In genomic region chrX:14029039-14029424, GRCh38 we compare ENCODE assay signal across 8 cellular contexts. TPM values are rescaled to one million over a fixed set of nuclear protein-coding genes. Genes with fewer than 3 reads are reported as not detected.
DNase-seq lines count a peak whose midpoint lies in the region; ATAC-seq, FAIRE-seq and TF ChIP-seq lines count a peak whose summit lies in the region.

No MANE protein-coding gene starts in this region.

- DNase-seq in AG09309 (ENCODE audit: low read depth): no peak
- DNase-seq in Jurkat, Clone E6-1 (ENCODE audit: low read depth, low spot score): no peak
- no peak for DNase-seq in astrocyte of the cerebellum (ENCODE audit: low read depth)
- no peak for DNase-seq in right lobe of liver
- no peak for DNase-seq in upper lobe of right lung
- DNase-seq in urothelium cell line (ENCODE audit: low spot score): no peak

- intact Hi-C loops in right lobe of liver (cut with DNase I): no loop called here
- intact Hi-C loops in upper lobe of right lung (cut with DNase I): no loop called here

- H3K4me3 ChIP-seq in AG09309 (ENCODE audit: control insufficient read depth, low read depth, low read length) (peak overlapping the region; percentile 71), astrocyte of the cerebellum (ENCODE audit: low read depth, low read length) (peak overlapping the region; percentile 62), right lobe of liver (peak overlapping the region; percentile 65 to 75 (median 70)), upper lobe of right lung (peak overlapping the region; percentile 65)
- H3K4me3 ChIP-seq in Jurkat, Clone E6-1 (ENCODE audit: low read length): peak overlapping the region; percentile 70

- no peaks in the 10 kb centered on the region for H3K4me1 ChIP-seq in right lobe of liver
- H3K4me1 ChIP-seq in upper lobe of right lung: peaks cover 6% of the 10 kb centered on the region

- H3K27me3 ChIP-seq in right lobe of liver (no peaks in the 10 kb centered on the region), upper lobe of right lung (no peaks in the 10 kb centered on the region)

- no peak for FAIRE-seq in urothelium cell line (lab: Jason Lieb, UNC)

- no peak for TF ChIP-seq CTCF in AG09309 (IDR thresholded peaks at IDR 0.05; ENCODE audit: control insufficient read depth, insufficient read depth, low read depth, low read length, missing control alignments)
- no peak for TF ChIP-seq CTCF in astrocyte of the cerebellum (IDR thresholded peaks at IDR 0.05; ENCODE audit: low read depth, low read length, missing control alignments)
- TF ChIP-seq CTCF in right lobe of liver (IDR thresholded peaks at IDR 0.05): no peak
- no peak for TF ChIP-seq CTCF in upper lobe of right lung (IDR thresholded peaks at IDR 0.05)

- in situ Hi-C loops in astrocyte of the cerebellum (cut with HindIII; ENCODE audit: low sequenced_read_pairs): no loop called here

- TF ChIP-seq POLR2A in right lobe of liver (IDR thresholded peaks at IDR 0.05): no peak

- H3K27ac ChIP-seq in right lobe of liver (no peak overlapping the region), upper lobe of right lung (peak overlapping the region; percentile 92)

- H3K9me3 ChIP-seq in right lobe of liver: no peaks in the 10 kb centered on the region
- H3K9me3 ChIP-seq in upper lobe of right lung: no peaks in the 10 kb centered on the region

- no peak for ATAC-seq in right lobe of liver
- no peak for ATAC-seq in upper lobe of right lung
- ATAC-seq in GM21825 (IDR thresholded peaks at IDR 0.05; ENCODE audit: unreplicated experiment): no peak
- ATAC-seq in HG02938 (IDR thresholded peaks at IDR 0.05; ENCODE audit: unreplicated experiment): no peak

- H3K36me3 ChIP-seq in right lobe of liver (no peaks in the 10 kb centered on the region), upper lobe of right lung (no peaks in the 10 kb centered on the region)

- 10% methylated on average over 5 of the region's 7 CpGs for WGBS in right lobe of liver (ENCODE audit: insufficient coverage, low coverage, low lambda C conversion rate, missing lambda C conversion rate)

RNA-seq across cellular contexts. Expression of gene GEMIN8, which starts 0.7 kb away (rescaled TPM):
- polyA plus RNA-seq in Jurkat, Clone E6-1 (2012; ENCODE audit: insufficient read depth, insufficient read length): 23.1 TPM
- total RNA-seq in right lobe of liver (10 to 100 TPM in 3 of 6 experiments, 1 to 10 TPM in 3; 8.0 to 14.8 (median 10.1) TPM), upper lobe of right lung (16.4 TPM)
